ENCODE assay signal across 8 cellular contexts in the genomic region with DNA sequence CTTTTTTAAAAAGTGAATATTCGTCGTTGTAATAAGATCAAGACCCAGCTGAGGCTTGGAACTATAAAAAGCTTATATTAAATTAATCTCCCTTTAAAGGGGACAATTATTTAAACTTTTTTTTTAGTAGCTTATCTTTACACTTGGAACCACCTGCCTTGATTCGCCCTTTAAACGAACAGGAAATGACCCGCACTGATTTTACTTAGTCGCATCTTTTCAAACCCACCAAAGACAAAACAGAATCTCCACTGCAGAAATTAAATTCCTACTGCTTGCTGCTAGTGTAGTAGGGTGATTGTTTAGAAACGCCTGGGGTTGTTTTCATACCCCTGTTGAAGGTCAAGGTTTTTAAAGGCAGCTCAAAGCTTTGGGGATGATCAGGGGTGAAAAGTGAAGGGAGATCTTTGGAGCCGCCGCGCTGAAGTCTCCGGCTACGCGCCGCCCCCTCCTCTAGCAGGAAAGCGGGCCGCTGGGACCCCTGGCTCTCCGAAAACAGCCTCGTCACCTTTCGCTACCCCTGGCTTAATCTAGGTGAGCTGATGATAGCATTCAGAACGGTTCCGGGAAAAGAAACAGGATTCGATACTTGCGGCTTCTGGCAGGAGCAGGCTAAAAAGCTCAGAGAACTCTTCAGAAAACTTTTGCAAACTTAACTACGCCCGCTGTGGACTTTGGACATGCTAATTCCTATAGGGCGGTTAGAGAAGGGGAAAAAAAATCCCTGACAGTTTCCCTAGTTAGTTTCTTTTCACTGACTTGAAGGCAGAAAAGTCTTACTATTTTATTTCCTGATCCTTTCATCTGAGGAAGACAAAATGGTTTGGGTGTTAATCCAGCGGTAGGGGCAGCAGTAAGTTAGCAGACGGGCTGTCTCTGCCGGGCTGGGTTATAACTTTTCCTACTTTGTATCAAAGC.
DNase-seq lines count a peak whose midpoint lies in the region; FAIRE-seq and TF ChIP-seq lines count a peak whose summit lies in the region.

No MANE protein-coding gene starts in this region.

- TF ChIP-seq POLR2A in endothelial cell of umbilical vein (IDR thresholded peaks at IDR 0.05; ENCODE audit: low read depth, low read length): peak; percentile 21

- FAIRE-seq in endothelial cell of umbilical vein (lab: Jason Lieb, UNC): peak; percentile 47

- H3K4me1 ChIP-seq in endothelial cell of umbilical vein (ENCODE audit: control insufficient read depth, extremely low read depth, insufficient read depth, low read length) (peaks cover 53% of the 10 kb centered on the region), osteoblast (ENCODE audit: insufficient read depth, low read length) (peaks cover 26% of the 10 kb centered on the region)

- peak overlapping the region; percentile 98 for H3K27ac ChIP-seq in endothelial cell of umbilical vein (ENCODE audit: insufficient read depth, low read depth, low read length)
- peak overlapping the region; percentile 98 for H3K27ac ChIP-seq in osteoblast (ENCODE audit: low read depth, low read length)

- peak overlapping the region; percentile 38 for H2AFZ ChIP-seq in endothelial cell of umbilical vein (ENCODE audit: low read depth, low read length)
- no peak overlapping the region for H2AFZ ChIP-seq in osteoblast (ENCODE audit: low read length)

- TF ChIP-seq CTCF in endothelial cell of umbilical vein (IDR thresholded peaks at IDR 0.05; ENCODE audit: extremely low read depth in 1 of 2, insufficient read depth in 1 of 2, low read depth in 1 of 2, low read length in 2 of 2) (no peak), osteoblast (IDR thresholded peaks at IDR 0.05; ENCODE audit: extremely low read depth, low read depth, low read length) (no peak)

- H3K36me3 ChIP-seq in endothelial cell of umbilical vein (ENCODE audit: control insufficient read depth in 2 of 2, extremely low read depth in 1 of 2, insufficient read depth in 2 of 2, low read length in 2 of 2) (no peaks in the 10 kb centered on the region), osteoblast (ENCODE audit: insufficient read depth, low read length) (peaks cover 9% of the 10 kb centered on the region)

- peak overlapping the region; percentile 94 for H3K9ac ChIP-seq in endothelial cell of umbilical vein (replicated peaks; ENCODE audit: extremely low read depth, insufficient read depth, low read length)

- CTCF ChIA-PET in endothelial cell of umbilical vein (lab: Charles Lee): interaction anchor here (0.7 to 14.7 kb wide), 11 partner anchors 41 to 1047 kb away, joined by 3 to 249 read pairs (median 4); no protein-coding TSS in a partner anchor

- intact Hi-C loops in endothelial cell of umbilical vein (cut with micrococcal nuclease): loop anchor here (1.0 to 10.0 kb wide), 3 partner anchors 269 to 759 kb away; a partner anchor contains a TSS

- DNase-seq in HCEC 1CT: peak; percentile 35
- DNase-seq in SK-MEL-5 (ENCODE audit: low read depth, low spot score): peak; percentile 32
- DNase-seq in endothelial cell of umbilical vein (ENCODE audit: low read depth, low spot score): peak; percentile 63
- peak; percentile 70 for DNase-seq in osteoblast (ENCODE audit: insufficient read length, low spot score, missing footprints)
- DNase-seq in occipital lobe (lab: John Stamatoyannopoulos, UW): no peak
- no peak for DNase-seq in SIG-M5 (lab: John Stamatoyannopoulos, UW)
- DNase-seq in stimulated activated CD4-positive, alpha-beta T cell treated with anti-CD3 and anti-CD28 coated beads, Interleukin-12 subunit alpha, Interleukin-12 subunit beta, amount 100 ng/mL, for 4 hours: no peak
- DNase-seq in stimulated activated CD4-positive, alpha-beta T cell treated with anti-CD3 and anti-CD28 coated beads, Interleukin-4, amount 100 ng/mL, for 24 hours: no peak

- no peaks in the 10 kb centered on the region for H3K9me1 ChIP-seq in endothelial cell of umbilical vein (replicated peaks; ENCODE audit: control insufficient read depth, extremely low read depth, insufficient read depth, low read length)

- POLR2A ChIA-PET in endothelial cell of umbilical vein (lab: Charles Lee): interaction anchor here (1.9 to 3.1 kb wide), 3 partner anchors 49 to 1046 kb away, joined by 6 to 13 read pairs (median 12); no protein-coding TSS in a partner anchor

- H3K4me3 ChIP-seq in endothelial cell of umbilical vein (replicated peaks in 1 of 3; ENCODE audit: insufficient read depth in 1 of 3, low read depth in 1 of 3, low read length in 3 of 3) (peak overlapping the region; percentile 59 to 94 (median 90)), osteoblast (ENCODE audit: insufficient read depth, low read length) (peak overlapping the region; percentile 89)

- in situ Hi-C loops in SK-MEL-5 (cut with HindIII; ENCODE audit: low pct_unique_long_range_greater_than_20kb, low sequenced_read_pairs): no loop called here

- H3K9me3 ChIP-seq in endothelial cell of umbilical vein (replicated peaks; ENCODE audit: control insufficient read depth, insufficient read depth, low read length) (no peaks in the 10 kb centered on the region), osteoblast (ENCODE audit: low read depth, low read length) (no peaks in the 10 kb centered on the region)

- H3K27me3 ChIP-seq in endothelial cell of umbilical vein (ENCODE audit: control insufficient read depth in 2 of 2, insufficient read depth in 2 of 2, low read length in 2 of 2) (peaks cover 2 to 8% of the 10 kb centered on the region in 2 experiments), osteoblast (ENCODE audit: insufficient read depth, low read length) (no peaks in the 10 kb centered on the region)

- H4K20me1 ChIP-seq in endothelial cell of umbilical vein (replicated peaks; ENCODE audit: control insufficient read depth, extremely low read depth, insufficient read depth, low read length) (no peaks in the 10 kb centered on the region), osteoblast (ENCODE audit: insufficient read depth, low read length) (no peaks in the 10 kb centered on the region)

- dilution Hi-C loops in endothelial cell of umbilical vein (cut with MboI; ENCODE audit: extremely low pct_ligation_motif_present, low sequenced_read_pairs): no loop called here

- H3K4me2 ChIP-seq in endothelial cell of umbilical vein (ENCODE audit: insufficient read depth, low read length) (peak overlapping the region; percentile 97), osteoblast (ENCODE audit: insufficient read depth, low read length) (peak overlapping the region; percentile 83)

- H3K79me2 ChIP-seq in endothelial cell of umbilical vein (ENCODE audit: control insufficient read depth, insufficient read depth, low read length): peaks cover 70% of the 10 kb centered on the region
- H3K79me2 ChIP-seq in osteoblast (ENCODE audit: insufficient read depth, low read length): peaks cover 73% of the 10 kb centered on the region

- BruUV-seq in endothelial cell of umbilical vein (replicated peaks; lab: Mats Ljungman, UMichigan): TSS peak; percentile 26

TF ChIP-seq in endothelial cell of umbilical vein, 7 proteins besides CTCF, POLR2A, EP300 and RAD21:
- TF ChIP-seq JUN (IDR thresholded peaks at IDR 0.05; ENCODE audit: borderline replicate concordance, insufficient read depth, insufficient read length, low read depth) (no peak), FOS (IDR thresholded peaks at IDR 0.05; ENCODE audit: borderline replicate concordance, insufficient read depth, low read length) (no peak), GATA2 (IDR thresholded peaks at IDR 0.05; ENCODE audit: insufficient read depth, insufficient read length, low read depth, low read length) (no peak), EZH2 (IDR thresholded peaks at IDR 0.05; ENCODE audit: borderline replicate concordance, low read depth, low read length, severe bottlenecking) (no peak), MYC (IDR thresholded peaks at IDR 0.05; ENCODE audit: low read depth, low read length) (no peak), POLR2AphosphoS5 (IDR thresholded peaks at IDR 0.05; ENCODE audit: insufficient read depth, low read depth, low read length) (no peak)
- TF ChIP-seq, protein P1, sequence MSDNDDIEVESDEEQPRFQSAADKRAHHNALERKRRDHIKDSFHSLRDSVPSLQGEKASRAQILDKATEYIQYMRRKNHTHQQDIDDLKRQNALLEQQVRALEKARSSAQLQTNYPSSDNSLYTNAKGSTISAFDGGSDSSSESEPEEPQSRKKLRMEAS (IDR thresholded peaks at IDR 0.05; ENCODE audit: insufficient read depth, insufficient read length): no peak

Comparison
In these comparisons a context has a peak if more than half of its experiments do, and no peak if none do; other contexts are left out.
1. DNase-seq: peak in HCEC 1CT (single experiment), SK-MEL-5 (single experiment), endothelial cell of umbilical vein (single experiment) and osteoblast (single experiment); none in occipital lobe (single experiment), SIG-M5 (single experiment), stimulated activated CD4-positive, alpha-beta T cell treated with anti-CD3 and anti-CD28 coated beads, Interleukin-12 subunit alpha, Interleukin-12 subunit beta, amount 100 ng/mL, for 4 hours (single experiment) and stimulated activated CD4-positive, alpha-beta T cell treated with anti-CD3 and anti-CD28 coated beads, Interleukin-4, amount 100 ng/mL, for 24 hours (single experiment).